22 cellular contexts compared by ENCODE assay signal in genomic region chr3:170079466-170080165, GRCh38. TPM values are rescaled to one million over a fixed set of nuclear protein-coding genes. Genes with fewer than 3 reads are reported as not detected.
DNase-seq lines count a peak whose midpoint lies in the region; ATAC-seq, FAIRE-seq and TF ChIP-seq lines count a peak whose summit lies in the region.
"Had no signal": no experiment of that assay in that cellular context is flagged by ENCODE, and none has a peak within 500 bp of the region (broad histone marks: within the 10 kb centered on the region; RNA-seq: fewer than 3 reads in every experiment).

No MANE protein-coding gene starts in this region.

- peaks cover 18% of the 10 kb centered on the region for H3K36me3 Mint-ChIP-seq in activated CD4-positive, alpha-beta T cell treated with anti-CD3 and anti-CD28 coated beads, Interleukin-2, amount 10 ng/mL, durations not matched to agents 24 days and 14 days (ENCODE audit: low read depth)

- peak overlapping the region; percentile 57 for H3K9ac ChIP-seq in HepG2 (ENCODE audit: insufficient read depth, low read depth, low read length)
- H3K9ac ChIP-seq: GM23248 had no signal

- H4K20me1 ChIP-seq in HepG2 (ENCODE audit: insufficient read depth, low read length): no peaks in the 10 kb centered on the region

- H3K27ac Mint-ChIP-seq in activated CD4-positive, alpha-beta T cell treated with anti-CD3 and anti-CD28 coated beads, Interleukin-2, amount 10 ng/mL, durations not matched to agents 24 days and 14 days: no peak overlapping the region

- H3K4me3 Mint-ChIP-seq in activated CD4-positive, alpha-beta T cell treated with anti-CD3 and anti-CD28 coated beads, Interleukin-2, amount 10 ng/mL, durations not matched to agents 24 days and 14 days: no peak overlapping the region
- H3K4me3 Mint-ChIP-seq: naive thymus-derived CD8-positive, alpha-beta T cell had no signal

- peaks cover 4% of the 10 kb centered on the region for H3K9me3 Mint-ChIP-seq in activated CD4-positive, alpha-beta T cell treated with anti-CD3 and anti-CD28 coated beads, Interleukin-2, amount 10 ng/mL, durations not matched to agents 24 days and 14 days

- H3K27me3 Mint-ChIP-seq in activated CD4-positive, alpha-beta T cell treated with anti-CD3 and anti-CD28 coated beads, Interleukin-2, amount 10 ng/mL, durations not matched to agents 24 days and 14 days: no peaks in the 10 kb centered on the region
- H3K27me3 Mint-ChIP-seq: naive thymus-derived CD8-positive, alpha-beta T cell had no signal

- peak; percentile 53 for FAIRE-seq in HepG2 (lab: Jason Lieb, UNC)
- no peak for FAIRE-seq in GM12891 (lab: Jason Lieb, UNC)

- no TSS peak for BruUV-seq in HepG2 (replicated peaks; lab: Mats Ljungman, UMichigan)

- 0% methylated on average over 2 of the region's 2 CpGs for WGBS in HepG2 (ENCODE audit: low lambda C conversion rate)

- peak; percentile 58 for ATAC-seq in HepG2
- ATAC-seq: naive thymus-derived CD8-positive, alpha-beta T cell; psoas muscle had no signal

- no peaks in the 10 kb centered on the region for H3K27me3 ChIP-seq in HepG2 (ENCODE audit: control insufficient read depth in 1 of 2, insufficient read depth in 2 of 2, low read length in 2 of 2)
- H3K27me3 ChIP-seq: adrenal gland had no signal

- TF ChIP-seq RAD21 in HepG2 (CRISPR knock-in tag; IDR thresholded peaks at IDR 0.05): no peak

- peak in 1 of 2 experiments; percentile 48; a peak in 2 of 4 replicates for TF ChIP-seq EP300 in HepG2 (IDR thresholded peaks at IDR 0.05; ENCODE audit: low read depth in 2 of 2, low read length in 2 of 2)
- TF ChIP-seq EP300 in HepG2 (CRISPR knock-in tag; IDR thresholded peaks at IDR 0.05; ENCODE audit: borderline replicate concordance): no peak

- no peak for TF ChIP-seq POLR2A in HepG2 (IDR thresholded peaks at IDR 0.05; ENCODE audit: insufficient read depth in 1 of 2, low read depth in 2 of 2, low read length in 2 of 2)
- no peak for TF ChIP-seq POLR2A in GM12891 (IDR thresholded peaks at IDR 0.05; ENCODE audit: low read depth, low read length)

- H3K9me3 ChIP-seq in HepG2 (ENCODE audit: low read length): no peaks in the 10 kb centered on the region
- H3K9me3 ChIP-seq: adrenal gland, psoas muscle had no signal

- H3K27ac ChIP-seq in 22Rv1 (peak overlapping the region; percentile 39), HepG2 (ENCODE audit: extremely low read length, insufficient read depth, low read length) (peak overlapping the region; percentile 85)
- H3K27ac ChIP-seq: adrenal gland, epithelial cell of prostate, GM23248, psoas muscle had no signal

- no peaks in the 10 kb centered on the region for H3K79me2 ChIP-seq in HepG2 (ENCODE audit: insufficient read depth, low read length)

- peaks cover 9% of the 10 kb centered on the region for H3K4me1 Mint-ChIP-seq in activated CD4-positive, alpha-beta T cell treated with anti-CD3 and anti-CD28 coated beads, Interleukin-2, amount 10 ng/mL, durations not matched to agents 24 days and 14 days

- H3K36me3 ChIP-seq in HepG2 (replicated peaks in 1 of 2; ENCODE audit: control insufficient read depth in 1 of 2, insufficient read depth in 2 of 2, low read length in 2 of 2): peaks cover 0 to 1% of the 10 kb centered on the region in 2 experiments; a peak in 2 of 5 replicates
- H3K36me3 ChIP-seq: adrenal gland had no signal

- intact Hi-C loops in HepG2 (cut with micrococcal nuclease; ENCODE audit: unreplicated experiment): loop anchor here (2.0 kb wide), 2 partner anchors 43 to 307 kb away; partner anchors contain the start of genes GPR160 and MYNN
- intact Hi-C loops in activated CD4-positive, alpha-beta T cell treated with anti-CD3 and anti-CD28 coated beads, Interleukin-2, amount 10 ng/mL, durations not matched to agents 24 days and 14 days (cut with micrococcal nuclease): loop anchor here (5.0 kb wide), 1 partner anchor 42 kb away; the partner anchor contains the start of gene GPR160

- CTCF ChIA-PET in HepG2 (lab: Yijun Ruan, JAX; ENCODE audit: low intra/inter-chr PET ratio, low total read pairs): interaction anchor here (1.3 kb wide), 1 partner anchor 42 kb away, joined by 3 read pairs; no protein-coding TSS in a partner anchor

- DNase-seq in EH (ENCODE audit: low read depth): peak; percentile 14
- peak; percentile 66 for DNase-seq in epithelial cell of proximal tubule (ENCODE audit: low read depth)
- DNase-seq in HepG2 (ENCODE audit: low spot score): peak; percentile 74
- no peak for DNase-seq in GM12891 (ENCODE audit: insufficient read length, low spot score)
- DNase-seq in hippocampal formation (lab: John Stamatoyannopoulos, UW): no peak
- DNase-seq in activated CD4-positive, alpha-beta T cell treated with anti-CD3 and anti-CD28 coated beads, Interleukin-2, amount 10 ng/mL, durations not matched to agents 24 days and 14 days: no peak
- no peak for DNase-seq in SHP77 treated with DMSO at 0.1 percent for 48 hours (lab: John Stamatoyannopoulos, UW)
- DNase-seq: activated CD4-positive, alpha-beta T cell treated with anti-CD3 and anti-CD28 coated beads for 4 hours; activated CD8-positive, alpha-beta memory T cell treated with anti-CD3 and anti-CD28 coated beads, Interleukin-2, amount 50 U/mL, for 4 hours; activated effector memory CD4-positive, alpha-beta T cell treated with Interleukin-2 at 50 U/mL for 16 hours; adrenal gland; GM23248; Kasumi-1; naive thymus-derived CD8-positive, alpha-beta T cell; NCI-H1092 treated with DMSO at 0.1 percent for 48 hours; NCI-H2081; NCI-H510A treated with DMSO at 0.1 percent for 48 hours; psoas muscle; stimulated activated CD4-positive, alpha-beta T cell treated with anti-CD3 and anti-CD28 coated beads, Interleukin-4, amount 100 ng/mL, for 1 hour had no signal

- H3K4me3 ChIP-seq in epithelial cell of proximal tubule (ENCODE audit: low read depth, low read length) (peak overlapping the region; percentile 0), HepG2 (replicated peaks in 1 of 3; ENCODE audit: insufficient read depth in 1 of 3, low read depth in 2 of 3, low read length in 3 of 3) (peak overlapping the region; percentile 30 to 51 (median 39); a peak in 5 of 6 replicates)
- H3K4me3 ChIP-seq: adrenal gland, GM23248, psoas muscle, smooth muscle cell had no signal

- H3K4me1 ChIP-seq in HepG2 (ENCODE audit: insufficient read depth, low read length): peaks cover 64% of the 10 kb centered on the region
- H3K4me1 ChIP-seq: adrenal gland, psoas muscle had no signal

- peak overlapping the region; percentile 2 for H2AFZ ChIP-seq in HepG2 (ENCODE audit: low read length)
- H2AFZ ChIP-seq: GM23248 had no signal

- POLR2A ChIA-PET in HepG2 (lab: Yijun Ruan, JAX): interaction anchor here (1.0 to 2.3 kb wide), 5 partner anchors 34 to 277 kb away, joined by 3 to 8 read pairs (median 5); partner anchors contain the start of genes GPR160, PRKCI and SEC62

- TF ChIP-seq CTCF in 22Rv1 (IDR thresholded peaks at IDR 0.05) (no peak), epithelial cell of proximal tubule (conservative IDR thresholded peaks at IDR 0.05; ENCODE audit: low read depth, low read length) (no peak), HepG2 (CRISPR knock-in tag; IDR thresholded peaks at IDR 0.05) (no peak)

- in situ Hi-C loops in HepG2 (cut with HindIII; ENCODE audit: extremely low pct_ligation_motif_present, low pct_unique_long_range_greater_than_20kb): no loop called here

- H3K4me2 ChIP-seq in HepG2 (ENCODE audit: low read depth, low read length): peak overlapping the region; percentile 69
- H3K4me2 ChIP-seq: smooth muscle cell had no signal

TF ChIP-seq in HepG2, 621 proteins besides CTCF, POLR2A, EP300 and RAD21 (continues in another document):
- TF ChIP-seq JUN (CRISPR knock-in tag; IDR thresholded peaks at IDR 0.05) (0 out of 2 replicates have a peak, but pooled peaks have one; percentile 4), ZNF619 (CRISPR knock-in tag; IDR thresholded peaks at IDR 0.05) (no peak), ZNF160 (CRISPR knock-in tag; IDR thresholded peaks at IDR 0.05) (no peak), ZNF768 (CRISPR knock-in tag; IDR thresholded peaks at IDR 0.05) (no peak), SOX6 (IDR thresholded peaks at IDR 0.05) (no peak), SOX6 (CRISPR knock-in tag; IDR thresholded peaks at IDR 0.05) (peak; percentile 65)

TF ChIP-seq in GM12891, 5 proteins besides CTCF, POLR2A, EP300 and RAD21:
- no peak for TF ChIP-seq SPI1 (IDR thresholded peaks at IDR 0.05; ENCODE audit: low read depth, low read length)
- TF ChIP-seq POLR2AphosphoS5 (IDR thresholded peaks at IDR 0.05; ENCODE audit: low read depth, low read length): no peak
- TF ChIP-seq TAF1 (IDR thresholded peaks at IDR 0.05; ENCODE audit: low read depth, low read length): no peak
- TF ChIP-seq PAX5 (IDR thresholded peaks at IDR 0.05; ENCODE audit: insufficient read depth, low read length, severe bottlenecking): no peak
- no peak for TF ChIP-seq POU2F2 (IDR thresholded peaks at IDR 0.05; ENCODE audit: low read depth, low read length)

RNA-seq across cellular contexts. Expression of gene GPR160, which starts 41.8 kb away (rescaled TPM):
- total RNA-seq in epithelial cell of proximal tubule (11.0 and 23.9 TPM in 2 replicates), HepG2 (2016; rRNA removed; fragmentation: Illumina TruSeq; extraction: Trizol) (12.1 and 14.0 TPM in 2 replicates)
- total RNA-seq in HepG2 (2016; cell fraction: cytosol; rRNA removed; fragmentation: Illumina TruSeq; extraction: Trizol; ENCODE audit: low read depth): 13.9 and 14.8 TPM in 2 replicates
- 11.1 and 12.6 TPM in 2 replicates for total RNA-seq in HepG2 (2016; cell fraction: insoluble cytoplasmic fraction; rRNA removed; fragmentation: Illumina TruSeq; extraction: Trizol)
- total RNA-seq in HepG2 (2016; cell fraction: membrane; rRNA removed; fragmentation: Illumina TruSeq; extraction: Trizol): 24.8 and 29.9 TPM in 2 replicates
- total RNA-seq in HepG2 (2016; cell fraction: nucleus; rRNA removed; fragmentation: Illumina TruSeq; extraction: Trizol): 9.0 and 9.5 TPM in 2 replicates
- 15.5 and 23.2 TPM in 2 replicates for polyA plus RNA-seq in HepG2 (2011; rRNA removed)
- 11.0 and 14.4 TPM in 2 replicates for polyA plus RNA-seq in HepG2 (2011; cell fraction: cytosol; rRNA removed)
- 4.1 and 4.9 TPM in 2 replicates for polyA plus RNA-seq in HepG2 (2011; cell fraction: nucleus; rRNA removed)
- polyA plus RNA-seq in HepG2 (2012): 14.5 and 17.6 TPM in 2 replicates
- 37.7 and 40.2 TPM in 2 replicates for polyA plus RNA-seq in HepG2 (2016; cell fraction: cytosol; fragmentation: Illumina TruSeq; extraction: Trizol; ENCODE audit: low read depth)
- polyA plus RNA-seq in HepG2 (2016; cell fraction: insoluble cytoplasmic fraction; fragmentation: Illumina TruSeq; extraction: Trizol; ENCODE audit: low read depth): 27.1 and 30.7 TPM in 2 replicates
- polyA plus RNA-seq in HepG2 (2016; cell fraction: membrane; fragmentation: Illumina TruSeq; extraction: Trizol; ENCODE audit: low read depth): 48.6 and 61.0 TPM in 2 replicates
- 17.4 and 17.9 TPM in 2 replicates for polyA plus RNA-seq in HepG2 (2016; cell fraction: nucleus; fragmentation: Illumina TruSeq; extraction: Trizol; ENCODE audit: insufficient read depth, low read depth)
- polyA minus RNA-seq in HepG2 (2011; rRNA and poly(A)+ RNA removed; ENCODE audit: low replicate concordance): 2.2 and 10.2 TPM in 2 replicates
- polyA minus RNA-seq in HepG2 (2011; cell fraction: cytosol; rRNA and poly(A)+ RNA removed): 12.7 and 14.9 TPM in 2 replicates
- 12.9 and 16.7 TPM in 2 replicates for polyA minus RNA-seq in HepG2 (2011; cell fraction: nucleus; rRNA and poly(A)+ RNA removed)
- polyA plus RNA-seq in GM12891 (2012; ENCODE audit: low read depth, missing spikeins): 41.2 TPM
- total RNA-seq in activated CD4-positive, alpha-beta T cell treated with anti-CD3 and anti-CD28 coated beads, Interleukin-2, amount 10 ng/mL, durations not matched to agents 24 days and 14 days: 3.4 and 3.6 TPM in 2 replicates

Comparison
In these comparisons a context has a peak if more than half of its experiments do, and no peak if none do; other contexts are left out.
1. DNase-seq: peak in EH (single experiment), epithelial cell of proximal tubule (single experiment) and HepG2 (single experiment); none in GM12891 (single experiment), hippocampal formation (0 of 2), activated CD4-positive, alpha-beta T cell treated with anti-CD3 and anti-CD28 coated beads, Interleukin-2, amount 10 ng/mL, durations not matched to agents 24 days and 14 days (single experiment) and SHP77 treated with DMSO at 0.1 percent for 48 hours (single experiment).